ENCODE assay signal across 8 cellular contexts in the genomic region with DNA sequence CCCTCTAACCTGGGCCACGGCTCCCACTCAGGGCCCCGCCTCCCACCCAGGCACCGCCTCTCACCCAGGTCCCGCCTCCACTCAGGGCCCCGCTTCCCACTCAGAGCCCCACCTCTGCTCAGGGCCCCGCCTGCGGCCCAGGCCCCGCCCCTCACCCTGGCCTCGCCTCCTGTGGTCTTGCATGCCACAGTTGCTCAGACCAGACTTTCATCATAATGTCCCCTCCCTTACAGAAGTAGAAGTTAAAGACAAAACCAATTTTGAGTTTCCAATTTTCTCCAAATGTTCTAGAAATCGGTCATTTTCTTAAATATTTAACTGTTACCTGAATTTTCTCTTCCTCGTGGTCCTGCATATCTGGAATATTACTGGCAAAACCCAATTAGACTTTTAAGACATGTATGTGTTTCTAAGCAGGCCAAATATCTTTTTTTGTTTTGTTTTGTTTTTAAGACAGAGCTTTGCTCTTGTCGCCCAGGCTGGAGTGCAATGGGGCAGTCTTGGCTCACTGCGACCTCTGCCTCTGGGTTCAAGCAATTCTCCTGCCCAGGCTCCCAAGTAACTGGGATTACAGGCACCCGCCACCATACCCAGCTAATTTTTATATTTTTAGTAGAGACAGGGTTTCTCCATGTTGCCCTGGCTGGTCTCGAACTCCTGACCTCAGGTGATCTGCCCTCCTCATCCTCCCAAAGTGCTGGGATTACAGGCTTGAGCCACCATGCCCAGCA.
DNase-seq lines count a peak whose midpoint lies in the region; ATAC-seq and TF ChIP-seq lines count a peak whose summit lies in the region.
"Not testable (repeated sequence)": the region's sequence is repeated elsewhere in the genome, so short reads cannot be mapped to it uniquely, and the experiment has no call there.

No MANE protein-coding gene starts in this region.

- not testable (repeated sequence) for H3K27ac ChIP-seq in CD8-positive, alpha-beta memory T cell (ENCODE audit: low read depth, low read length)

- peak overlapping the region; percentile 26 to 81 (median 35) for H3K4me3 Mint-ChIP-seq in CD8-positive, alpha-beta memory T cell
- H3K4me3 Mint-ChIP-seq in T-helper 17 cell (peak overlapping the region; percentile 16), natural killer cell (peak overlapping the region; percentile 65)

- ATAC-seq in GM21529 (IDR thresholded peaks at IDR 0.05; ENCODE audit: unreplicated experiment) (peak; percentile 70), T-helper 17 cell (peak; percentile 73), natural killer cell (peak; percentile 55 to 75 (median 66))

- POLR2A ChIA-PET in CD8-positive, alpha-beta memory T cell (lab: Charles Lee), result interaction anchor here (0.6 kb wide), 1 partner anchor 274 kb away, joined by 3 read pairs; no protein-coding TSS in a partner anchor

- H3K4me3 ChIP-seq in CD8-positive, alpha-beta memory T cell (ENCODE audit: low read length); Jurkat, Clone E6-1 (ENCODE audit: low read length): not testable (repeated sequence)

- not testable (repeated sequence) for TF ChIP-seq CTCF in natural killer cell (IDR thresholded peaks at IDR 0.05)

- H3K4me1 ChIP-seq in CD8-positive, alpha-beta memory T cell (ENCODE audit: insufficient read depth, low read length), result not testable (repeated sequence)

- peak; percentile 86 to 94 (median 90) for DNase-seq in CD8-positive, alpha-beta memory T cell
- DNase-seq in Jurkat, Clone E6-1 (ENCODE audit: low read depth, low spot score), result peak; percentile 73
- DNase-seq in T-helper 17 cell, result peak; percentile 85 to 92 (median 86)
- DNase-seq in activated naive CD4-positive, alpha-beta T cell (lab: John Stamatoyannopoulos, UW), result peak; percentile 35 to 87 (median 56)
- peak; percentile 82 for DNase-seq in fibroblast of peridontal ligament (ENCODE audit: extremely low read depth)
- DNase-seq in natural killer cell, result peak; percentile 92
- DNase-seq in stimulated activated CD8-positive, alpha-beta memory T cell treated with anti-CD3 and anti-CD28 coated beads, Interleukin-4, amount 100 ng/mL, for 24 hours (ENCODE audit: low read depth), result peak; percentile 80

- intact Hi-C loops in natural killer cell (cut with micrococcal nuclease), result loop anchor here (5.0 kb wide), 1 partner anchor 131 kb away; the partner anchor contains the start of gene SLBP

- H3K27ac Mint-ChIP-seq in CD8-positive, alpha-beta memory T cell, result peak overlapping the region in 7 of 8 donors; percentile 30 to 88 (median 72)
- H3K27ac Mint-ChIP-seq in T-helper 17 cell (peak overlapping the region; percentile 67), natural killer cell (peak overlapping the region; percentile 80 to 87)

- H3K9me3 Mint-ChIP-seq in CD8-positive, alpha-beta memory T cell; natural killer cell: not testable (repeated sequence)

- H3K27me3 Mint-ChIP-seq in CD8-positive, alpha-beta memory T cell; T-helper 17 cell; natural killer cell (ENCODE audit: low read depth in 2 of 2): not testable (repeated sequence)

- not testable (repeated sequence) for H3K27me3 ChIP-seq in CD8-positive, alpha-beta memory T cell (ENCODE audit: insufficient read depth, low read length, poor library complexity, severe bottlenecking)

- CTCF ChIA-PET in CD8-positive, alpha-beta memory T cell (lab: Charles Lee), result interaction anchor here (1.6 kb wide), 2 partner anchors 24 to 48 kb away, joined by 6 read pairs; no protein-coding TSS in a partner anchor

- not testable (repeated sequence) for H3K9me3 ChIP-seq in CD8-positive, alpha-beta memory T cell (ENCODE audit: low read length); T-helper 17 cell (ENCODE audit: control insufficient read depth, low read length, poor library complexity, severe bottlenecking)

- not testable (repeated sequence) for H3K4me1 Mint-ChIP-seq in CD8-positive, alpha-beta memory T cell; T-helper 17 cell; natural killer cell

- H3K36me3 ChIP-seq in CD8-positive, alpha-beta memory T cell (ENCODE audit: insufficient read depth, low read length), result not testable (repeated sequence)

- H3K36me3 Mint-ChIP-seq in CD8-positive, alpha-beta memory T cell; T-helper 17 cell (ENCODE audit: low read depth); natural killer cell: not testable (repeated sequence)
